ENCODE assay signal across 7 cellular contexts in the genomic region with DNA sequence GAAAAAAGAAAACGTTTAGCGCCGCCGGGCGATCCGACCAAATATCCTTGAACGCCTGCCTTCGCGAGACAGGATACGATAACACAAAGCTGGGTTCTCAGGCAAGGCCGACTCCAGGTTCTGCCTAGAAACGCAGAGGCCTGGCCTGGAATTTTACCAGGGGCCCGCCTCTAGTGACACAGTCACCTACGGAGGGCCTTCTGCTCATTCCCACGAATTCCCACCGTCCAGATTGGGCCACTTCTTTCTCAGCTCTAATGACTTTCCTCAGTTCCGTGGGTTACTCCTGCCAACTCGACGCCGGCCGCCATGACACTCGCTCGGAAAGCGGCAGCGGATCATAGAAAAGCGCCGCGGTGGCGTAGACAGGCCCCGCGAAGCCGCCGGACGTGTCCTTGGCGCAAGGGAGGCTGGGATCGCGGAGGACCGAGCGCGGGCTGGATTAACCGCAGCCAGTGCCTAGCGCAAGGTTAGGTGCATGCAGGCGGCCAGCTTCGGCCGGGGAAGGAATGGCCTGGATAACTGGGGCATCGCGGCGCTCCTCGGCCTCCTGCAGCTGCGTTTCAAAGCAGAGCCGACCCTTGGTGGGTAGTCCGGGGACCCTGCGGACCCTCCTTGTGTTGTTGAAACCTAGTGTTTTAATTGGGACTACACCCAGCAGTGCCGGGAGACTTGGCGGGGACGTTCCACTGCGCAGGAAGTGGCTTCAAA.
A peak's percentile ranks its signal among the peaks of the same experiment; 100 is the strongest.
DNase-seq lines count a peak whose midpoint lies in the region; ATAC-seq, FAIRE-seq and TF ChIP-seq lines count a peak whose summit lies in the region.

TSS of gene TRIP11 (minus strand) at position 340 of the 711 bp plus-strand sequence. CDS start 374 bp downstream, outside the sequence.

- H3K4me3 ChIP-seq in retinal pigment epithelial cell (ENCODE audit: low read length): peak within 1 kb of the TSS; percentile 90

- TF ChIP-seq CTCF in retinal pigment epithelial cell (conservative IDR thresholded peaks at IDR 0.05; ENCODE audit: low read depth, low read length): no peak

- ATAC-seq in HG02973 (IDR thresholded peaks at IDR 0.05; ENCODE audit: unreplicated experiment): peak; percentile 96

- DNase-seq in GM18507 (ENCODE audit: extremely low spot score, insufficient read length, low read depth) (peak; percentile 87), NCI-H2029 (lab: John Stamatoyannopoulos, UW) (peak; percentile 53), T1000 (lab: John Stamatoyannopoulos, UW) (peak; percentile 77), astrocyte of the hippocampus (ENCODE audit: low read depth, low spot score) (peak; percentile 98), hippocampal formation (lab: John Stamatoyannopoulos, UW) (peak; percentile 87 to 93), retinal pigment epithelial cell (ENCODE audit: low read depth) (peak; percentile 81)

- peak; percentile 90 for FAIRE-seq in GM18507 (lab: Jason Lieb, UNC)

Comparison
In these comparisons a context has a peak if more than half of its experiments do, and no peak if none do; other contexts are left out.
1. Peak in every context shown above with its lines: DNase-seq, ATAC-seq and H3K4me3 ChIP-seq.